In the genomic region with DNA sequence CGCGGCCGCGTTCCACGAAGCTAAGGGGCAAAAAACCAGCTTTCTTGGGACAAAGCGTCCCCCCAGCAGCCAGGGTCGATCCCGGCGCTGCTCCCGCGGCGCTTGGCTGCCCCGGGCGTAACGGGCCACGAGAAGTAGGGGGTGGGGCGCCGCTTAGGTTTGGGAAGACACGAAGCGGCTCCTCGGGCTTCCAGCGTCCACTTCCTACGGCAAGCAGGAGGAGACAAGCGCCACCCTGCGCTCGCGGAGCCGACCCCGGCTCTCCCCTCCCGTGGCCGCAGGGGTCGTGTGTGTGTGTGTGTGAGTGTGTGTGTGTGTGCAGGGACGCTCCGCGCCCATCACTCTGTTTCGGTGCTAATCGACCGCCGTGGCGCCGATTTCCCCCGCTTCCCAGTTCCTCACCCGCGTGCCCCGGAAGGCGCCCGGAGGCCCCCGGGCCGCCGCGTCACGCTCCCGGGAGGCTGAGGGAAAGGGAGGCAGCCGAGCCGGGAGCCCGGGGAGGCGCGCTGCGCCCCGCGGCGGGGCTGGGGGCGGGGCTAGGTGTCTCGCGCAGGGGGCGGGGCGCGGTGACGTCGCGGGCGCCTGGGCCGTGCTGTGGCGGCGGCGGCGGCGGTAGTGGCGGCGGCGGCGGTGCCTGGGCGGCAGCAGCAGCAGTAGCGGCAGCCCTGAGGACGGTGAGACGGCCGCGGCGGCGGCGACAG, we compare ENCODE assay signal across 1 cellular context.
TF ChIP-seq lines count a peak whose summit lies in the region.

A gene (plus strand): TSS at position 575 of the 701 bp plus-strand sequence. CDS start 36,681 bp downstream, outside the sequence.

TF ChIP-seq in HepG2, 621 proteins besides CTCF, POLR2A, EP300 and RAD21 (continued from another document and continues in another):
- TF ChIP-seq ZC3H4 (CRISPR knock-in tag; IDR thresholded peaks at IDR 0.05; ENCODE audit: borderline replicate concordance) (no peak; the same call in 1 of the 2 replicates), SRSF4 (IDR thresholded peaks at IDR 0.05; ENCODE audit: low read depth, low read length, poor library complexity, severe bottlenecking) (no peak), ZNF274 (CRISPR knock-in tag; IDR thresholded peaks at IDR 0.05) (peak; percentile 96), CHD2 (IDR thresholded peaks at IDR 0.05; ENCODE audit: low read depth, low read length) (peak; percentile 70), HOXA3 (CRISPR knock-in tag; IDR thresholded peaks at IDR 0.05) (peak; percentile 89), ZNF549 (CRISPR knock-in tag; IDR thresholded peaks at IDR 0.05) (no peak), BCL6 (CRISPR knock-in tag; IDR thresholded peaks at IDR 0.05) (peak; percentile 19; the same call in 1 of the 2 replicates), ZFP62 (CRISPR knock-in tag; IDR thresholded peaks at IDR 0.05) (no peak), TCF7 (IDR thresholded peaks at IDR 0.05; ENCODE audit: low read depth) (no peak), PPARG (CRISPR knock-in tag; conservative IDR thresholded peaks at IDR 0.05) (0 out of 2 replicates have a peak, but pooled peaks have one; percentile 15), ZNF619 (CRISPR knock-in tag; IDR thresholded peaks at IDR 0.05) (peak; percentile 73; the same call in 1 of the 2 replicates), ZNF431 (CRISPR knock-in tag; IDR thresholded peaks at IDR 0.05; ENCODE audit: borderline replicate concordance, low read depth) (no peak; the same call in 1 of the 2 replicates), LCORL (IDR thresholded peaks at IDR 0.05) (no peak), LCORL (CRISPR knock-in tag; IDR thresholded peaks at IDR 0.05) (peak; percentile 80), ZNF124 (CRISPR knock-in tag; IDR thresholded peaks at IDR 0.05) (0 out of 2 replicates have a peak, but pooled peaks have one; percentile 32), ZKSCAN8 (CRISPR knock-in tag; IDR thresholded peaks at IDR 0.05; ENCODE audit: borderline replicate concordance) (no peak; the same call in 1 of the 2 replicates), PHF21A (CRISPR knock-in tag; IDR thresholded peaks at IDR 0.05) (no peak; the same call in 1 of the 2 replicates), SOX5 (CRISPR knock-in tag; IDR thresholded peaks at IDR 0.05; ENCODE audit: borderline replicate concordance) (no peak; the same call in 1 of the 2 replicates), ZSCAN29 (CRISPR knock-in tag; conservative IDR thresholded peaks at IDR 0.05) (no peak; the same call in 1 of the 2 replicates), ARID2 (CRISPR knock-in tag; IDR thresholded peaks at IDR 0.05; ENCODE audit: borderline replicate concordance) (no peak), YEATS4 (CRISPR knock-in tag; IDR thresholded peaks at IDR 0.05; ENCODE audit: borderline replicate concordance) (peak; percentile 96), TBX2 (CRISPR knock-in tag; IDR thresholded peaks at IDR 0.05; ENCODE audit: borderline replicate concordance) (peak; percentile 75), JUNB (CRISPR knock-in tag; IDR thresholded peaks at IDR 0.05; ENCODE audit: borderline replicate concordance) (no peak), TMF1 (CRISPR knock-in tag; IDR thresholded peaks at IDR 0.05; ENCODE audit: low read depth) (no peak), EED (CRISPR knock-in tag; IDR thresholded peaks at IDR 0.05) (peak; percentile 67; the same call in 1 of the 2 replicates)
- TF ChIP-seq, protein P1, sequence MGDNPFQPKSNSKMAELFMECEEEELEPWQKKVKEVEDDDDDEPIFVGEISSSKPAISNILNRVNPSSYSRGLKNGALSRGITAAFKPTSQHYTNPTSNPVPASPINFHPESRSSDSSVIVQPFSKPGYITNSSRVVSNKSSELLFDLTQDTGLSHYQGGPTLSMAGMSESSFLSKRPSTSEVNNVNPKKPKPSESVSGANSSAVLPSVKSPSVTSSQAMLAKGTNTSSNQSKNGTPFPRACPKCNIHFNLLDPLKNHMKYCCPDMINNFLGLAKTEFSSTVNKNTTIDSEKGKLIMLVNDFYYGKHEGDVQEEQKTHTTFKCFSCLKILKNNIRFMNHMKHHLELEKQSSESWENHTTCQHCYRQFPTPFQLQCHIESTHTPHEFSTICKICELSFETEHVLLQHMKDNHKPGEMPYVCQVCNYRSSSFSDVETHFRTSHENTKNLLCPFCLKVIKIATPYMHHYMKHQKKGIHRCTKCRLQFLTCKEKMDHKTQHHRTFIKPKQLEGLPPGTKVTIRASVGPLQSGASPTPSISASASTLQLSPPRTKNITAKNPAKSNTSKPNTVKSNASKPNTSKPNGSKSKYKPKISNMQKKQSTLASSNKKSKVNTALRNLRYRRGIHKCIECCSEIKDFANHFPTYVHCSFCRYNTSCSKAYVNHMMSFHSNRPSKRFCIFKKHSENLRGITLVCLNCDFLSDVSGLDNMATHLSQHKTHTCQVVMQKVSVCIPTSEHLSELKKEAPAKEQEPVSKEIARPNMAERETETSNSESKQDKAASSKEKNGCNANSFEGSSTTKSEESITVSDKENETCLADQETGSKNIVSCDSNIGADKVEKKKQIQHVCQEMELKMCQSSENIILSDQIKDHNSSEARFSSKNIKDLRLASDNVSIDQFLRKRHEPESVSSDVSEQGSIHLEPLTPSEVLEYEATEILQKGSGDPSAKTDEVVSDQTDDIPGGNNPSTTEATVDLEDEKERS (CRISPR knock-in tag; IDR thresholded peaks at IDR 0.05), result peak; percentile 74; the same call in 1 of the 2 replicates
- TF ChIP-seq, protein P2, sequence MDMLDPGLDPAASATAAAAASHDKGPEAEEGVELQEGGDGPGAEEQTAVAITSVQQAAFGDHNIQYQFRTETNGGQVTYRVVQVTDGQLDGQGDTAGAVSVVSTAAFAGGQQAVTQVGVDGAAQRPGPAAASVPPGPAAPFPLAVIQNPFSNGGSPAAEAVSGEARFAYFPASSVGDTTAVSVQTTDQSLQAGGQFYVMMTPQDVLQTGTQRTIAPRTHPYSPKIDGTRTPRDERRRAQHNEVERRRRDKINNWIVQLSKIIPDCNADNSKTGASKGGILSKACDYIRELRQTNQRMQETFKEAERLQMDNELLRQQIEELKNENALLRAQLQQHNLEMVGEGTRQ (IDR thresholded peaks at IDR 0.05; ENCODE audit: low read depth, low read length), result no peak
- TF ChIP-seq, protein P2 (CRISPR knock-in tag; IDR thresholded peaks at IDR 0.05; ENCODE audit: borderline replicate concordance), result peak; percentile 29; the same call in 1 of the 2 replicates
- TF ChIP-seq, protein P3, sequence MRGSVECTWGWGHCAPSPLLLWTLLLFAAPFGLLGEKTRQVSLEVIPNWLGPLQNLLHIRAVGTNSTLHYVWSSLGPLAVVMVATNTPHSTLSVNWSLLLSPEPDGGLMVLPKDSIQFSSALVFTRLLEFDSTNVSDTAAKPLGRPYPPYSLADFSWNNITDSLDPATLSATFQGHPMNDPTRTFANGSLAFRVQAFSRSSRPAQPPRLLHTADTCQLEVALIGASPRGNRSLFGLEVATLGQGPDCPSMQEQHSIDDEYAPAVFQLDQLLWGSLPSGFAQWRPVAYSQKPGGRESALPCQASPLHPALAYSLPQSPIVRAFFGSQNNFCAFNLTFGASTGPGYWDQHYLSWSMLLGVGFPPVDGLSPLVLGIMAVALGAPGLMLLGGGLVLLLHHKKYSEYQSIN (CRISPR knock-in tag; IDR thresholded peaks at IDR 0.05; ENCODE audit: borderline replicate concordance), result no peak
- TF ChIP-seq, protein P4, sequence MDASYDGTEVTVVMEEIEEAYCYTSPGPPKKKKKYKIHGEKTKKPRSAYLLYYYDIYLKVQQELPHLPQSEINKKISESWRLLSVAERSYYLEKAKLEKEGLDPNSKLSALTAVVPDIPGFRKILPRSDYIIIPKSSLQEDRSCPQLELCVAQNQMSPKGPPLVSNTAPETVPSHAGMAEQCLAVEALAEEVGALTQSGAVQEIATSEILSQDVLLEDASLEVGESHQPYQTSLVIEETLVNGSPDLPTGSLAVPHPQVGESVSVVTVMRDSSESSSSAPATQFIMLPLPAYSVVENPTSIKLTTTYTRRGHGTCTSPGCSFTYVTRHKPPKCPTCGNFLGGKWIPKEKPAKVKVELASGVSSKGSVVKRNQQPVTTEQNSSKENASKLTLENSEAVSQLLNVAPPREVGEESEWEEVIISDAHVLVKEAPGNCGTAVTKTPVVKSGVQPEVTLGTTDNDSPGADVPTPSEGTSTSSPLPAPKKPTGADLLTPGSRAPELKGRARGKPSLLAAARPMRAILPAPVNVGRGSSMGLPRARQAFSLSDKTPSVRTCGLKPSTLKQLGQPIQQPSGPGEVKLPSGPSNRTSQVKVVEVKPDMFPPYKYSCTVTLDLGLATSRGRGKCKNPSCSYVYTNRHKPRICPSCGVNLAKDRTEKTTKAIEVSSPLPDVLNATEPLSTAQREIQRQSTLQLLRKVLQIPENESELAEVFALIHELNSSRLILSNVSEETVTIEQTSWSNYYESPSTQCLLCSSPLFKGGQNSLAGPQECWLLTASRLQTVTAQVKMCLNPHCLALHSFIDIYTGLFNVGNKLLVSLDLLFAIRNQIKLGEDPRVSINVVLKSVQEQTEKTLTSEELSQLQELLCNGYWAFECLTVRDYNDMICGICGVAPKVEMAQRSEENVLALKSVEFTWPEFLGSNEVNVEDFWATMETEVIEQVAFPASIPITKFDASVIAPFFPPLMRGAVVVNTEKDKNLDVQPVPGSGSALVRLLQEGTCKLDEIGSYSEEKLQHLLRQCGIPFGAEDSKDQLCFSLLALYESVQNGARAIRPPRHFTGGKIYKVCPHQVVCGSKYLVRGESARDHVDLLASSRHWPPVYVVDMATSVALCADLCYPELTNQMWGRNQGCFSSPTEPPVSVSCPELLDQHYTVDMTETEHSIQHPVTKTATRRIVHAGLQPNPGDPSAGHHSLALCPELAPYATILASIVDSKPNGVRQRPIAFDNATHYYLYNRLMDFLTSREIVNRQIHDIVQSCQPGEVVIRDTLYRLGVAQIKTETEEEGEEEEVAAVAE (CRISPR knock-in tag; IDR thresholded peaks at IDR 0.05; ENCODE audit: borderline replicate concordance), result peak; percentile 71; the same call in 1 of the 2 replicates
- TF ChIP-seq, protein P5, sequence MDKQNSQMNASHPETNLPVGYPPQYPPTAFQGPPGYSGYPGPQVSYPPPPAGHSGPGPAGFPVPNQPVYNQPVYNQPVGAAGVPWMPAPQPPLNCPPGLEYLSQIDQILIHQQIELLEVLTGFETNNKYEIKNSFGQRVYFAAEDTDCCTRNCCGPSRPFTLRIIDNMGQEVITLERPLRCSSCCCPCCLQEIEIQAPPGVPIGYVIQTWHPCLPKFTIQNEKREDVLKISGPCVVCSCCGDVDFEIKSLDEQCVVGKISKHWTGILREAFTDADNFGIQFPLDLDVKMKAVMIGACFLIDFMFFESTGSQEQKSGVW (CRISPR knock-in tag; IDR thresholded peaks at IDR 0.05; ENCODE audit: borderline replicate concordance), result 0 out of 2 replicates have a peak, but pooled peaks have one; percentile 72
- TF ChIP-seq, protein P6, sequence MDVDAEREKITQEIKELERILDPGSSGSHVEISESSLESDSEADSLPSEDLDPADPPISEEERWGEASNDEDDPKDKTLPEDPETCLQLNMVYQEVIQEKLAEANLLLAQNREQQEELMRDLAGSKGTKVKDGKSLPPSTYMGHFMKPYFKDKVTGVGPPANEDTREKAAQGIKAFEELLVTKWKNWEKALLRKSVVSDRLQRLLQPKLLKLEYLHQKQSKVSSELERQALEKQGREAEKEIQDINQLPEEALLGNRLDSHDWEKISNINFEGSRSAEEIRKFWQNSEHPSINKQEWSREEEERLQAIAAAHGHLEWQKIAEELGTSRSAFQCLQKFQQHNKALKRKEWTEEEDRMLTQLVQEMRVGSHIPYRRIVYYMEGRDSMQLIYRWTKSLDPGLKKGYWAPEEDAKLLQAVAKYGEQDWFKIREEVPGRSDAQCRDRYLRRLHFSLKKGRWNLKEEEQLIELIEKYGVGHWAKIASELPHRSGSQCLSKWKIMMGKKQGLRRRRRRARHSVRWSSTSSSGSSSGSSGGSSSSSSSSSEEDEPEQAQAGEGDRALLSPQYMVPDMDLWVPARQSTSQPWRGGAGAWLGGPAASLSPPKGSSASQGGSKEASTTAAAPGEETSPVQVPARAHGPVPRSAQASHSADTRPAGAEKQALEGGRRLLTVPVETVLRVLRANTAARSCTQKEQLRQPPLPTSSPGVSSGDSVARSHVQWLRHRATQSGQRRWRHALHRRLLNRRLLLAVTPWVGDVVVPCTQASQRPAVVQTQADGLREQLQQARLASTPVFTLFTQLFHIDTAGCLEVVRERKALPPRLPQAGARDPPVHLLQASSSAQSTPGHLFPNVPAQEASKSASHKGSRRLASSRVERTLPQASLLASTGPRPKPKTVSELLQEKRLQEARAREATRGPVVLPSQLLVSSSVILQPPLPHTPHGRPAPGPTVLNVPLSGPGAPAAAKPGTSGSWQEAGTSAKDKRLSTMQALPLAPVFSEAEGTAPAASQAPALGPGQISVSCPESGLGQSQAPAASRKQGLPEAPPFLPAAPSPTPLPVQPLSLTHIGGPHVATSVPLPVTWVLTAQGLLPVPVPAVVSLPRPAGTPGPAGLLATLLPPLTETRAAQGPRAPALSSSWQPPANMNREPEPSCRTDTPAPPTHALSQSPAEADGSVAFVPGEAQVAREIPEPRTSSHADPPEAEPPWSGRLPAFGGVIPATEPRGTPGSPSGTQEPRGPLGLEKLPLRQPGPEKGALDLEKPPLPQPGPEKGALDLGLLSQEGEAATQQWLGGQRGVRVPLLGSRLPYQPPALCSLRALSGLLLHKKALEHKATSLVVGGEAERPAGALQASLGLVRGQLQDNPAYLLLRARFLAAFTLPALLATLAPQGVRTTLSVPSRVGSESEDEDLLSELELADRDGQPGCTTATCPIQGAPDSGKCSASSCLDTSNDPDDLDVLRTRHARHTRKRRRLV (CRISPR knock-in tag; IDR thresholded peaks at IDR 0.05), result 0 out of 2 replicates have a peak, but pooled peaks have one; percentile 43
- TF ChIP-seq, protein P7, sequence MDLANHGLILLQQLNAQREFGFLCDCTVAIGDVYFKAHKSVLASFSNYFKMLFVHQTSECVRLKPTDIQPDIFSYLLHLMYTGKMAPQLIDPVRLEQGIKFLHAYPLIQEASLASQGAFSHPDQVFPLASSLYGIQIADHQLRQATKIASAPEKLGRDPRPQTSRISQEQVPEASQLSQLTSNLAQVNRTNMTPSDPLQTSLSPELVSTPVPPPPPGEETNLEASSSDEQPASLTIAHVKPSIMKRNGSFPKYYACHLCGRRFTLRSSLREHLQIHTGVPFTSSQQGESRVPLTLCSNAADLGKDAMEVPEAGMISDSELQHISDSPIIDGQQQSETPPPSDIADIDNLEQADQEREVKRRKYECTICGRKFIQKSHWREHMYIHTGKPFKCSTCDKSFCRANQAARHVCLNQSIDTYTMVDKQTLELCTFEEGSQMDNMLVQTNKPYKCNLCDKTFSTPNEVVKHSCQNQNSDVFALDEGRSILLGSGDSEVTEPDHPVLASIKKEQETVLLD (CRISPR knock-in tag; IDR thresholded peaks at IDR 0.05; ENCODE audit: low read depth), result peak; percentile 93
- TF ChIP-seq, protein P8, sequence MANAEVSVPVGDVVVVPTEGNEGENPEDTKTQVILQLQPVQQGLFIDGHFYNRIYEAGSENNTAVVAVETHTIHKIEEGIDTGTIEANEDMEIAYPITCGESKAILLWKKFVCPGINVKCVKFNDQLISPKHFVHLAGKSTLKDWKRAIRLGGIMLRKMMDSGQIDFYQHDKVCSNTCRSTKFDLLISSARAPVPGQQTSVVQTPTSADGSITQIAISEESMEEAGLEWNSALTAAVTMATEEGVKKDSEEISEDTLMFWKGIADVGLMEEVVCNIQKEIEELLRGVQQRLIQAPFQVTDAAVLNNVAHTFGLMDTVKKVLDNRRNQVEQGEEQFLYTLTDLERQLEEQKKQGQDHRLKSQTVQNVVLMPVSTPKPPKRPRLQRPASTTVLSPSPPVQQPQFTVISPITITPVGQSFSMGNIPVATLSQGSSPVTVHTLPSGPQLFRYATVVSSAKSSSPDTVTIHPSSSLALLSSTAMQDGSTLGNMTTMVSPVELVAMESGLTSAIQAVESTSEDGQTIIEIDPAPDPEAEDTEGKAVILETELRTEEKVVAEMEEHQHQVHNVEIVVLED (CRISPR knock-in tag; IDR thresholded peaks at IDR 0.05; ENCODE audit: borderline replicate concordance), result peak; percentile 81
